In genomic region chr9:122939611-122940010, GRCh38 we compare ENCODE assay signal across 18 cellular contexts. TPM values are rescaled to one million over a fixed set of nuclear protein-coding genes. Genes with fewer than 3 reads are reported as not detected.
DNase-seq lines count a peak whose midpoint lies in the region; ATAC-seq and TF ChIP-seq lines count a peak whose summit lies in the region.
"Had no signal": no experiment of that assay in that cellular context is flagged by ENCODE, and none has a peak within 500 bp of the region (broad histone marks: within the 10 kb centered on the region; RNA-seq: fewer than 3 reads in every experiment).

No MANE protein-coding gene starts in this region.

- no peak overlapping the region for H2AFZ ChIP-seq in SU-DHL-6 (ENCODE audit: low read depth, low read length, severe bottlenecking)

- TF ChIP-seq CTCF in SU-DHL-6 (IDR thresholded peaks at IDR 0.05; ENCODE audit: insufficient read depth, low read length, poor library complexity, severe bottlenecking) = no peak

- no peaks in the 10 kb centered on the region for H3K27me3 Mint-ChIP-seq in T-helper 1 cell treated with Interleukin-12 subunit alpha and Interleukin-12 subunit beta and Interleukin-4 antibody, amounts not matched to agents 30 μg/mL and 1 μg/mL, for 36 hours (ENCODE audit: low read depth)
- no peaks in the 10 kb centered on the region for H3K27me3 Mint-ChIP-seq in memory B cell

- H3K9me2 ChIP-seq in SU-DHL-6 (replicated peaks; ENCODE audit: insufficient read depth, low read length) = no peaks in the 10 kb centered on the region

- H3K9ac ChIP-seq in BLaER1 treated with 17β-estradiol and CSF1 and Interleukin-3, amounts not matched to agents 10 nM and 100 nM = peak overlapping the region in 4 of 11 experiments; percentile 36 to 67 (median 55); a peak in 4 of 22 replicates
- 0 out of 2 replicates have a peak overlapping the region, but pooled peaks have one; percentile 69 for H3K9ac ChIP-seq in SU-DHL-6 (ENCODE audit: low read length)

- no peak for DNase-seq in T-helper 1 cell
- no peak for DNase-seq in memory B cell (ENCODE audit: low spot score in 2 of 2)
- no peak for DNase-seq in SJCRH30
- DNase-seq in HuH-7 (ENCODE audit: low spot score) = no peak
- DNase-seq: effector CD8-positive, alpha-beta T cell; hippocampal formation; kidney glomerular epithelial cell; mucosa of descending colon; pancreas; SHP77; small intestine had no signal

- peaks cover 15% of the 10 kb centered on the region for H3K36me3 Mint-ChIP-seq in T-helper 1 cell treated with Interleukin-12 subunit alpha and Interleukin-12 subunit beta and Interleukin-4 antibody, amounts not matched to agents 30 μg/mL and 1 μg/mL, for 36 hours (ENCODE audit: low read depth)
- peaks cover 5% of the 10 kb centered on the region for H3K36me3 Mint-ChIP-seq in memory B cell

- no peak overlapping the region for H3K4me3 Mint-ChIP-seq in T-helper 1 cell treated with Interleukin-12 subunit alpha and Interleukin-12 subunit beta and Interleukin-4 antibody, amounts not matched to agents 30 μg/mL and 1 μg/mL, for 36 hours
- H3K4me3 Mint-ChIP-seq in memory B cell = peak overlapping the region; percentile 43

- H3K9me3 ChIP-seq in BLaER1 treated with 17β-estradiol and CSF1 and Interleukin-3, amounts not matched to agents 10 nM and 100 nM (replicated peaks in 1 of 11) = no peaks in the 10 kb centered on the region
- no peaks in the 10 kb centered on the region for H3K9me3 ChIP-seq in SU-DHL-6 (ENCODE audit: insufficient read depth, low read length)
- no peaks in the 10 kb centered on the region for H3K9me3 ChIP-seq in SJCRH30 (replicated peaks)
- H3K9me3 ChIP-seq: A549, HAP-1, mucosa of descending colon, pancreas had no signal

- peaks cover 30 to 54% (median 39%) of the 10 kb centered on the region in 11 experiments for H3K36me3 ChIP-seq in BLaER1 treated with 17β-estradiol and CSF1 and Interleukin-3, amounts not matched to agents 10 nM and 100 nM
- H3K36me3 ChIP-seq in SU-DHL-6 (ENCODE audit: low read length) (no peaks in the 10 kb centered on the region), SJCRH30 (peaks cover 20% of the 10 kb centered on the region; the same call in 1 of the 2 replicates)

- peaks cover 26% of the 10 kb centered on the region for H3K4me1 Mint-ChIP-seq in T-helper 1 cell treated with Interleukin-12 subunit alpha and Interleukin-12 subunit beta and Interleukin-4 antibody, amounts not matched to agents 30 μg/mL and 1 μg/mL, for 36 hours (ENCODE audit: low read depth)
- peaks cover 15% of the 10 kb centered on the region for H3K4me1 Mint-ChIP-seq in memory B cell

- peak overlapping the region in 10 of 11 experiments; percentile 37 to 88 (median 74); a peak in 17 of 22 replicates for H3K4me2 ChIP-seq in BLaER1 treated with 17β-estradiol and CSF1 and Interleukin-3, amounts not matched to agents 10 nM and 100 nM
- H3K4me2 ChIP-seq in SU-DHL-6 (ENCODE audit: low read depth, low read length, poor library complexity, severe bottlenecking) = peak overlapping the region; percentile 69

- no peaks in the 10 kb centered on the region for H3K27me3 ChIP-seq in BLaER1 treated with 17β-estradiol and CSF1 and Interleukin-3, amounts not matched to agents 10 nM and 100 nM
- H3K27me3 ChIP-seq in SU-DHL-6 (ENCODE audit: low read length) (no peaks in the 10 kb centered on the region), SJCRH30 (no peaks in the 10 kb centered on the region)
- H3K27me3 ChIP-seq: pancreas had no signal

- H3K79me2 ChIP-seq in SU-DHL-6 (ENCODE audit: insufficient read depth, low read length) = peaks cover 52% of the 10 kb centered on the region

- H3K9me3 Mint-ChIP-seq in T-helper 1 cell treated with Interleukin-12 subunit alpha and Interleukin-12 subunit beta and Interleukin-4 antibody, amounts not matched to agents 30 μg/mL and 1 μg/mL, for 36 hours = no peaks in the 10 kb centered on the region
- H3K9me3 Mint-ChIP-seq in memory B cell = no peaks in the 10 kb centered on the region
- H3K9me3 Mint-ChIP-seq: stimulated activated effector memory CD8-positive, alpha-beta T cell treated with anti-CD3 and anti-CD28 coated beads, Interleukin-12 subunit alpha, Interleukin-12 subunit beta, amount 100 ng/mL, for 72 hours had no signal

- H3K4me3 ChIP-seq in BLaER1 treated with 17β-estradiol and CSF1 and Interleukin-3, amounts not matched to agents 10 nM and 100 nM = no peak overlapping the region
- H3K4me3 ChIP-seq in SU-DHL-6 (ENCODE audit: insufficient read depth, low read length, poor library complexity, severe bottlenecking) (no peak overlapping the region), SJCRH30 (no peak overlapping the region)
- H3K4me3 ChIP-seq: mucosa of descending colon, pancreas had no signal

- peak overlapping the region in 4 of 11 experiments; percentile 30 to 60 (median 43); a peak in 5 of 22 replicates for H3K27ac ChIP-seq in BLaER1 treated with 17β-estradiol and CSF1 and Interleukin-3, amounts not matched to agents 10 nM and 100 nM
- no peak overlapping the region for H3K27ac ChIP-seq in SU-DHL-6 (ENCODE audit: low read depth, low read length)
- H3K27ac ChIP-seq in SJCRH30 = no peak overlapping the region

- ATAC-seq in memory B cell (ENCODE audit: low read depth) = no peak
- ATAC-seq in GM18502 (IDR thresholded peaks at IDR 0.05; ENCODE audit: poor library complexity, unreplicated experiment) = no peak
- ATAC-seq: pancreas; stimulated activated effector memory CD8-positive, alpha-beta T cell treated with anti-CD3 and anti-CD28 coated beads, Interleukin-12 subunit alpha, Interleukin-12 subunit beta, amount 100 ng/mL, for 72 hours had no signal

- peaks cover 22% of the 10 kb centered on the region; the same call in 1 of the 2 replicates for H3F3A ChIP-seq in SU-DHL-6 (ENCODE audit: insufficient read depth)

- peaks cover 24 to 50% (median 28%) of the 10 kb centered on the region in 10 experiments for H3K4me1 ChIP-seq in BLaER1 treated with 17β-estradiol and CSF1 and Interleukin-3, amounts not matched to agents 10 nM and 100 nM
- H3K4me1 ChIP-seq in SJCRH30 = no peaks in the 10 kb centered on the region
- H3K4me1 ChIP-seq: HAP-1 had no signal

- peak overlapping the region; percentile 43 for H3K27ac Mint-ChIP-seq in T-helper 1 cell treated with Interleukin-12 subunit alpha and Interleukin-12 subunit beta and Interleukin-4 antibody, amounts not matched to agents 30 μg/mL and 1 μg/mL, for 36 hours
- no peak overlapping the region for H3K27ac Mint-ChIP-seq in memory B cell

- peaks cover 11 to 35% (median 31%) of the 10 kb centered on the region in 11 experiments; a peak in 16 of 22 replicates for H4K20me1 ChIP-seq in BLaER1 treated with 17β-estradiol and CSF1 and Interleukin-3, amounts not matched to agents 10 nM and 100 nM
- H4K20me1 ChIP-seq in SU-DHL-6 (ENCODE audit: low read depth, low read length) = 0 out of 2 replicates have a peak, but pooled peaks cover 4% of the 10 kb centered on the region

RNA-seq across cellular contexts. Expression of gene RABGAP1, which starts 1.2 kb away (rescaled TPM):
- 52.9 and 57.4 TPM in 2 replicates for total RNA-seq in SJCRH30 (2014; rRNA removed; shearing (Covaris generic))

RNA-seq across cellular contexts. Expression of gene ZBTB26, which starts 8.3 kb away (rescaled TPM):
- total RNA-seq in SJCRH30 (2014; rRNA removed; shearing (Covaris generic)) = 10.0 and 12.4 TPM in 2 replicates

RNA-seq across cellular contexts. Expression of gene ZBTB6, which starts 26.5 kb away (rescaled TPM):
- 26.2 and 27.0 TPM in 2 replicates for total RNA-seq in SJCRH30 (2014; rRNA removed; shearing (Covaris generic))

RNA-seq across cellular contexts. Expression of gene RC3H2, which starts 34.5 kb away (rescaled TPM):
- total RNA-seq in SJCRH30 (2014; rRNA removed; shearing (Covaris generic)) = 84.7 and 91.0 TPM in 2 replicates
